In genomic region chr1:72285074-72285425, GRCh38 we compare ENCODE assay signal across 10 cellular contexts. TPM values are rescaled to one million over a fixed set of nuclear protein-coding genes. Genes with fewer than 3 reads are reported as not detected.
DNase-seq lines count a peak whose midpoint lies in the region; ATAC-seq, FAIRE-seq and TF ChIP-seq lines count a peak whose summit lies in the region.
"Had no signal": no experiment of that assay in that cellular context is flagged by ENCODE, and none has a peak within 500 bp of the region (broad histone marks: within the 10 kb centered on the region; RNA-seq: fewer than 3 reads in every experiment).

No MANE protein-coding gene starts in this region.

- no peak for ATAC-seq in sciatic nerve
- no peak for ATAC-seq in HG03045 (IDR thresholded peaks at IDR 0.05; ENCODE audit: unreplicated experiment)
- ATAC-seq in GM19463 (IDR thresholded peaks at IDR 0.05; ENCODE audit: unreplicated experiment) = no peak

- POLR2A ChIA-PET in endothelial cell of umbilical vein (lab: Charles Lee) = interaction anchor here (1.6 kb wide), 1 partner anchor 79 kb away, joined by 3 read pairs; no protein-coding TSS in a partner anchor

- H3K4me1 ChIP-seq in Loucy (ENCODE audit: insufficient read depth, low read length, poor library complexity, severe bottlenecking) (peaks cover 53% of the 10 kb centered on the region), endothelial cell of umbilical vein (ENCODE audit: control insufficient read depth, extremely low read depth, insufficient read depth, low read length) (peaks cover 42% of the 10 kb centered on the region), osteoblast (ENCODE audit: insufficient read depth, low read length) (peaks cover 24% of the 10 kb centered on the region)
- H3K4me1 ChIP-seq: adrenal gland had no signal

- TF ChIP-seq POLR2A in endothelial cell of umbilical vein (IDR thresholded peaks at IDR 0.05; ENCODE audit: low read depth, low read length) = no peak

- peak overlapping the region; percentile 92 for H3K9ac ChIP-seq in Loucy (ENCODE audit: low read depth, low read length, poor library complexity, severe bottlenecking)
- peak overlapping the region; percentile 98 for H3K9ac ChIP-seq in endothelial cell of umbilical vein (replicated peaks; ENCODE audit: extremely low read depth, insufficient read depth, low read length)

- no peaks in the 10 kb centered on the region for H3K9me3 ChIP-seq in Loucy (ENCODE audit: insufficient read depth, low read depth, low read length)
- H3K9me3 ChIP-seq in endothelial cell of umbilical vein (replicated peaks; ENCODE audit: control insufficient read depth, insufficient read depth, low read length) = no peaks in the 10 kb centered on the region
- H3K9me3 ChIP-seq in osteoblast (ENCODE audit: low read depth, low read length) = no peaks in the 10 kb centered on the region
- H3K9me3 ChIP-seq: adrenal gland, neutrophil had no signal

- peak overlapping the region; percentile 87 for H3K4me2 ChIP-seq in Loucy (ENCODE audit: low read depth, low read length, poor library complexity, severe bottlenecking)
- peak overlapping the region; percentile 85 for H3K4me2 ChIP-seq in endothelial cell of umbilical vein (ENCODE audit: insufficient read depth, low read length)
- peak overlapping the region; percentile 100 for H3K4me2 ChIP-seq in osteoblast (ENCODE audit: insufficient read depth, low read length)

- H3K9me1 ChIP-seq in endothelial cell of umbilical vein (replicated peaks; ENCODE audit: control insufficient read depth, extremely low read depth, insufficient read depth, low read length) = no peaks in the 10 kb centered on the region

- H3K27ac ChIP-seq in endothelial cell of umbilical vein (ENCODE audit: insufficient read depth, low read depth, low read length) (peak overlapping the region; percentile 96), osteoblast (ENCODE audit: low read depth, low read length) (peak overlapping the region; percentile 99)
- H3K27ac ChIP-seq: neutrophil had no signal

- CTCF ChIA-PET in endothelial cell of umbilical vein (lab: Charles Lee) = interaction anchor here (1.0 to 2.3 kb wide), 8 partner anchors 13 to 561 kb away, joined by 3 to 10 read pairs (median 5); no protein-coding TSS in a partner anchor

- dilution Hi-C loops in endothelial cell of umbilical vein (cut with MboI; ENCODE audit: extremely low pct_ligation_motif_present, low sequenced_read_pairs) = no loop called here

- no peak for DNase-seq in AG10803 (ENCODE audit: low read depth)
- no peak for DNase-seq in endothelial cell of umbilical vein (ENCODE audit: low read depth, low spot score)
- peak; percentile 72 for DNase-seq in osteoblast (ENCODE audit: insufficient read length, low spot score, missing footprints)
- no peak for DNase-seq in sciatic nerve (ENCODE audit: low spot score)
- no peak for DNase-seq in NCI-H510A treated with DMSO at 0.1 percent for 48 hours (lab: John Stamatoyannopoulos, UW)

- H3F3A ChIP-seq in Loucy (ENCODE audit: low read depth) = peaks cover 6% of the 10 kb centered on the region; the same call in 1 of the 2 replicates

- peak overlapping the region; percentile 100 for H2AFZ ChIP-seq in Loucy (ENCODE audit: low read length)
- H2AFZ ChIP-seq in endothelial cell of umbilical vein (ENCODE audit: low read depth, low read length) = peak overlapping the region; percentile 60
- peak overlapping the region; percentile 58 for H2AFZ ChIP-seq in osteoblast (ENCODE audit: low read length)

- TF ChIP-seq CTCF in AG10803 (conservative IDR thresholded peaks at IDR 0.05; ENCODE audit: low read length) (peak; percentile 24; the same call in 1 of the 2 replicates), Loucy (conservative IDR thresholded peaks at IDR 0.05; ENCODE audit: low read length) (no peak), endothelial cell of umbilical vein (IDR thresholded peaks at IDR 0.05; ENCODE audit: extremely low read depth in 1 of 2, insufficient read depth in 1 of 2, low read depth in 1 of 2, low read length in 2 of 2) (no peak), osteoblast (IDR thresholded peaks at IDR 0.05; ENCODE audit: extremely low read depth, low read depth, low read length) (no peak)

- H3K79me2 ChIP-seq in Loucy (ENCODE audit: insufficient read depth, low read length) (no peaks in the 10 kb centered on the region), endothelial cell of umbilical vein (ENCODE audit: control insufficient read depth, insufficient read depth, low read length) (peaks cover 21% of the 10 kb centered on the region), osteoblast (ENCODE audit: insufficient read depth, low read length) (peaks cover 27% of the 10 kb centered on the region)

- no TSS peak for BruUV-seq in endothelial cell of umbilical vein (replicated peaks; lab: Mats Ljungman, UMichigan)

- FAIRE-seq in endothelial cell of umbilical vein (lab: Jason Lieb, UNC) = no peak

- intact Hi-C loops in endothelial cell of umbilical vein (cut with micrococcal nuclease) = loop anchor here (1.0 to 10.0 kb wide), 5 partner anchors 338 to 1910 kb away; partner anchors contain the start of genes FPGT and LRRIQ3
- intact Hi-C loops in sciatic nerve (cut with DNase I) = no loop called here

- H4K20me1 ChIP-seq in Loucy (ENCODE audit: insufficient read depth, low read length, poor library complexity, severe bottlenecking) (no peaks in the 10 kb centered on the region), endothelial cell of umbilical vein (replicated peaks; ENCODE audit: control insufficient read depth, extremely low read depth, insufficient read depth, low read length) (no peaks in the 10 kb centered on the region), osteoblast (ENCODE audit: insufficient read depth, low read length) (no peaks in the 10 kb centered on the region)

- H3K36me3 ChIP-seq in Loucy (ENCODE audit: insufficient read depth, low read length) (no peaks in the 10 kb centered on the region), endothelial cell of umbilical vein (ENCODE audit: control insufficient read depth in 2 of 2, extremely low read depth in 1 of 2, insufficient read depth in 2 of 2, low read length in 2 of 2) (no peaks in the 10 kb centered on the region), osteoblast (ENCODE audit: insufficient read depth, low read length) (no peaks in the 10 kb centered on the region)
- H3K36me3 ChIP-seq: adrenal gland, neutrophil had no signal

- H3K4me3 ChIP-seq in AG10803 (ENCODE audit: low read length) (peak overlapping the region; percentile 90), Loucy (ENCODE audit: low read length, poor library complexity, severe bottlenecking) (peak overlapping the region; percentile 99), endothelial cell of umbilical vein (replicated peaks in 1 of 3; ENCODE audit: insufficient read depth in 1 of 3, low read depth in 1 of 3, low read length in 3 of 3) (peak overlapping the region; percentile 28 to 84 (median 75)), osteoblast (ENCODE audit: insufficient read depth, low read length) (peak overlapping the region; percentile 92)

- H3K27me3 ChIP-seq in Loucy (ENCODE audit: insufficient read depth, low read length, poor library complexity, severe bottlenecking) (no peaks in the 10 kb centered on the region), endothelial cell of umbilical vein (ENCODE audit: control insufficient read depth in 2 of 2, insufficient read depth in 2 of 2, low read length in 2 of 2) (no peaks in the 10 kb centered on the region), osteoblast (ENCODE audit: insufficient read depth, low read length) (no peaks in the 10 kb centered on the region)
- H3K27me3 ChIP-seq: adrenal gland had no signal

- no peaks in the 10 kb centered on the region for H3K9me2 ChIP-seq in Loucy (replicated peaks; ENCODE audit: low read depth, low read length)

TF ChIP-seq in endothelial cell of umbilical vein, 7 proteins besides CTCF, POLR2A, EP300 and RAD21:
- TF ChIP-seq GATA2 (IDR thresholded peaks at IDR 0.05; ENCODE audit: insufficient read depth, insufficient read length, low read depth, low read length) (peak; percentile 56), MYC (IDR thresholded peaks at IDR 0.05; ENCODE audit: low read depth, low read length) (no peak)
- TF ChIP-seq, protein P1, sequence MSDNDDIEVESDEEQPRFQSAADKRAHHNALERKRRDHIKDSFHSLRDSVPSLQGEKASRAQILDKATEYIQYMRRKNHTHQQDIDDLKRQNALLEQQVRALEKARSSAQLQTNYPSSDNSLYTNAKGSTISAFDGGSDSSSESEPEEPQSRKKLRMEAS (IDR thresholded peaks at IDR 0.05; ENCODE audit: insufficient read depth, insufficient read length) = no peak

RNA-seq across cellular contexts. Expression of gene NEGR1, which starts 2.7 kb away (rescaled TPM):
- total RNA-seq in endothelial cell of umbilical vein (20.2 and 21.8 TPM in 2 replicates), osteoblast (18.1 and 22.7 TPM in 2 replicates), sciatic nerve (85.5 TPM)
- 5.2 and 6.8 TPM in 2 replicates for polyA plus RNA-seq in endothelial cell of umbilical vein
- polyA plus RNA-seq in endothelial cell of umbilical vein (2011; cell fraction: cytosol; rRNA removed) = 5.5 and 6.3 TPM in 2 replicates
- 5.4 and 6.8 TPM in 2 replicates for polyA plus RNA-seq in endothelial cell of umbilical vein (2011; cell fraction: nucleus; rRNA removed)
- polyA plus RNA-seq in endothelial cell of umbilical vein (2012) = 25.0 and 40.3 TPM in 2 replicates
- polyA minus RNA-seq in endothelial cell of umbilical vein = 53.9 and 59.7 TPM in 2 replicates
- polyA minus RNA-seq in endothelial cell of umbilical vein (2011; cell fraction: cytosol; rRNA and poly(A)+ RNA removed) = 1.9 TPM
- 69.6 and 112 TPM in 2 replicates for polyA minus RNA-seq in endothelial cell of umbilical vein (2011; cell fraction: nucleus; rRNA and poly(A)+ RNA removed)
